1 cellular context compared by ENCODE assay signal in the genomic region with DNA sequence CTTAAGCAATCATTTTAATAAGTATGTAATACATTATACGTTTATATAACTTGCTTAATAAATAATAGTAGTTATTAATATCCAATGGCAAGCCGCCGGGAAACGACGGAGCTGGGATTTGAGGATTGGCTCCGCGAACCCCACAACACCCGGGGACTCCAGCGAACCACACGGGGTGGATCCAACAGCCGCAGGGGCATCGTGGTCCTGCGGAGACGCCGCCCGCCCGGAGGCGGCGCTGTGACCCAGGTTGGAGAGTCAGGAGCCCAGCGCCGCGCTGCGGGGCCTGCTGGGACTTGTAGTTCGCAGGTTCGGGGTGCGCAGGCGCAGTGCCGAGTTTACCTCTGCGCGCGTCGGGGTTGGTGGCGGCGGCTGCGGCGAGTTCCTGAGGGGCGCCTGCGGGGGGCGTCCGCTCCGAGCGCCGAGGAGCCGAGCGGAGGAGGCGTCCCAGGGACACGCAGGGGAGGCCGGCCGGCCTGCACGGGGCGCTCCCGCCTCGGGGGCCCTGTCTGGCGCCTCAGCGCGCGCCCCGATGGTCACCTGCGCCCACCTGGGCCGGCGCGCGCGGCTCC.
TF ChIP-seq lines count a peak whose summit lies in the region.

Gene ZNF554, plus strand, starts transcription at position 329 of the 572 bp plus-strand sequence. Its CDS starts 204 bp downstream, at position 533.

TF ChIP-seq in HepG2, 621 proteins besides CTCF, POLR2A, EP300 and RAD21 (continued from another document and continues in another):
- TF ChIP-seq IRF1 (CRISPR knock-in tag; IDR thresholded peaks at IDR 0.05; ENCODE audit: low read depth) (no peak), SRSF1 (optimal IDR thresholded peaks at IDR 0.05; ENCODE audit: low read depth, low read length) (no peak), ZNF331 (CRISPR knock-in tag; IDR thresholded peaks at IDR 0.05) (peak; percentile 70), MBNL3 (CRISPR knock-in tag; conservative IDR thresholded peaks at IDR 0.05) (no peak), SKI (IDR thresholded peaks at IDR 0.05; ENCODE audit: partially characterized antibody) (peak; percentile 73), HIVEP1 (CRISPR knock-in tag; IDR thresholded peaks at IDR 0.05) (no peak), KDM4B (CRISPR knock-in tag; IDR thresholded peaks at IDR 0.05) (peak; percentile 79; the same call in 1 of the 2 replicates), DNMT3B (CRISPR knock-in tag; conservative IDR thresholded peaks at IDR 0.05) (no peak), FOXK1 (CRISPR knock-in tag; IDR thresholded peaks at IDR 0.05; ENCODE audit: borderline replicate concordance, low read depth) (peak; percentile 77; the same call in 1 of the 2 replicates), ZNF724P (CRISPR knock-in tag; IDR thresholded peaks at IDR 0.05; ENCODE audit: borderline replicate concordance) (no peak), HOXA5 (CRISPR knock-in tag; IDR thresholded peaks at IDR 0.05) (peak; percentile 84; the same call in 1 of the 2 replicates), ZNF354B (CRISPR knock-in tag; IDR thresholded peaks at IDR 0.05) (no peak), ZNF75D (CRISPR knock-in tag; IDR thresholded peaks at IDR 0.05; ENCODE audit: borderline replicate concordance) (no peak), NFIB (CRISPR knock-in tag; IDR thresholded peaks at IDR 0.05; ENCODE audit: borderline replicate concordance) (no peak), ZNF883 (CRISPR knock-in tag; IDR thresholded peaks at IDR 0.05; ENCODE audit: not compliant biosample characterization) (no peak), ARHGAP35 (CRISPR knock-in tag; IDR thresholded peaks at IDR 0.05; ENCODE audit: borderline replicate concordance) (no peak), CHCHD3 (CRISPR knock-in tag; IDR thresholded peaks at IDR 0.05) (no peak), HINFP (CRISPR knock-in tag; IDR thresholded peaks at IDR 0.05; ENCODE audit: low read depth) (peak; percentile 83), ZNF180 (CRISPR knock-in tag; IDR thresholded peaks at IDR 0.05; ENCODE audit: borderline replicate concordance, low read depth) (no peak), ESRRA (CRISPR knock-in tag; IDR thresholded peaks at IDR 0.05; ENCODE audit: low read depth) (no peak), ARNT (IDR thresholded peaks at IDR 0.05) (no peak), YEATS4 (CRISPR knock-in tag; IDR thresholded peaks at IDR 0.05; ENCODE audit: borderline replicate concordance) (peak; percentile 67; the same call in 1 of the 2 replicates), ZNF280D (CRISPR knock-in tag; IDR thresholded peaks at IDR 0.05) (no peak), NONO (IDR thresholded peaks at IDR 0.05) (no peak), NONO (CRISPR knock-in tag; conservative IDR thresholded peaks at IDR 0.05) (peak; percentile 88; the same call in 1 of the 2 replicates), FLYWCH1 (CRISPR knock-in tag; IDR thresholded peaks at IDR 0.05) (no peak), MEIS1 (CRISPR knock-in tag; IDR thresholded peaks at IDR 0.05; ENCODE audit: borderline replicate concordance) (0 out of 2 replicates have a peak, but pooled peaks have one; percentile 77), ZNF33B (CRISPR knock-in tag; IDR thresholded peaks at IDR 0.05) (no peak), RELA (CRISPR knock-in tag; IDR thresholded peaks at IDR 0.05) (peak; percentile 95; the same call in 1 of the 2 replicates), KAT2B (IDR thresholded peaks at IDR 0.05; ENCODE audit: borderline replicate concordance, low read depth, low read length) (no peak), NRL (CRISPR knock-in tag; IDR thresholded peaks at IDR 0.05; ENCODE audit: borderline replicate concordance) (no peak), ZNF205 (CRISPR knock-in tag; IDR thresholded peaks at IDR 0.05) (no peak), ETV5 (CRISPR knock-in tag; IDR thresholded peaks at IDR 0.05; ENCODE audit: borderline replicate concordance) (peak; percentile 67)
- TF ChIP-seq, protein P1, sequence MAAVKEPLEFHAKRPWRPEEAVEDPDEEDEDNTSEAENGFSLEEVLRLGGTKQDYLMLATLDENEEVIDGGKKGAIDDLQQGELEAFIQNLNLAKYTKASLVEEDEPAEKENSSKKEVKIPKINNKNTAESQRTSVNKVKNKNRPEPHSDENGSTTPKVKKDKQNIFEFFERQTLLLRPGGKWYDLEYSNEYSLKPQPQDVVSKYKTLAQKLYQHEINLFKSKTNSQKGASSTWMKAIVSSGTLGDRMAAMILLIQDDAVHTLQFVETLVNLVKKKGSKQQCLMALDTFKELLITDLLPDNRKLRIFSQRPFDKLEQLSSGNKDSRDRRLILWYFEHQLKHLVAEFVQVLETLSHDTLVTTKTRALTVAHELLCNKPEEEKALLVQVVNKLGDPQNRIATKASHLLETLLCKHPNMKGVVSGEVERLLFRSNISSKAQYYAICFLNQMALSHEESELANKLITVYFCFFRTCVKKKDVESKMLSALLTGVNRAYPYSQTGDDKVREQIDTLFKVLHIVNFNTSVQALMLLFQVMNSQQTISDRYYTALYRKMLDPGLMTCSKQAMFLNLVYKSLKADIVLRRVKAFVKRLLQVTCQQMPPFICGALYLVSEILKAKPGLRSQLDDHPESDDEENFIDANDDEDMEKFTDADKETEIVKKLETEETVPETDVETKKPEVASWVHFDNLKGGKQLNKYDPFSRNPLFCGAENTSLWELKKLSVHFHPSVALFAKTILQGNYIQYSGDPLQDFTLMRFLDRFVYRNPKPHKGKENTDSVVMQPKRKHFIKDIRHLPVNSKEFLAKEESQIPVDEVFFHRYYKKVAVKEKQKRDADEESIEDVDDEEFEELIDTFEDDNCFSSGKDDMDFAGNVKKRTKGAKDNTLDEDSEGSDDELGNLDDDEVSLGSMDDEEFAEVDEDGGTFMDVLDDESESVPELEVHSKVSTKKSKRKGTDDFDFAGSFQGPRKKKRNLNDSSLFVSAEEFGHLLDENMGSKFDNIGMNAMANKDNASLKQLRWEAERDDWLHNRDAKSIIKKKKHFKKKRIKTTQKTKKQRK (IDR thresholded peaks at IDR 0.05; ENCODE audit: low read length) = no peak
- TF ChIP-seq, protein P2, sequence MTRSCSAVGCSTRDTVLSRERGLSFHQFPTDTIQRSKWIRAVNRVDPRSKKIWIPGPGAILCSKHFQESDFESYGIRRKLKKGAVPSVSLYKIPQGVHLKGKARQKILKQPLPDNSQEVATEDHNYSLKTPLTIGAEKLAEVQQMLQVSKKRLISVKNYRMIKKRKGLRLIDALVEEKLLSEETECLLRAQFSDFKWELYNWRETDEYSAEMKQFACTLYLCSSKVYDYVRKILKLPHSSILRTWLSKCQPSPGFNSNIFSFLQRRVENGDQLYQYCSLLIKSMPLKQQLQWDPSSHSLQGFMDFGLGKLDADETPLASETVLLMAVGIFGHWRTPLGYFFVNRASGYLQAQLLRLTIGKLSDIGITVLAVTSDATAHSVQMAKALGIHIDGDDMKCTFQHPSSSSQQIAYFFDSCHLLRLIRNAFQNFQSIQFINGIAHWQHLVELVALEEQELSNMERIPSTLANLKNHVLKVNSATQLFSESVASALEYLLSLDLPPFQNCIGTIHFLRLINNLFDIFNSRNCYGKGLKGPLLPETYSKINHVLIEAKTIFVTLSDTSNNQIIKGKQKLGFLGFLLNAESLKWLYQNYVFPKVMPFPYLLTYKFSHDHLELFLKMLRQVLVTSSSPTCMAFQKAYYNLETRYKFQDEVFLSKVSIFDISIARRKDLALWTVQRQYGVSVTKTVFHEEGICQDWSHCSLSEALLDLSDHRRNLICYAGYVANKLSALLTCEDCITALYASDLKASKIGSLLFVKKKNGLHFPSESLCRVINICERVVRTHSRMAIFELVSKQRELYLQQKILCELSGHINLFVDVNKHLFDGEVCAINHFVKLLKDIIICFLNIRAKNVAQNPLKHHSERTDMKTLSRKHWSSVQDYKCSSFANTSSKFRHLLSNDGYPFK (CRISPR knock-in tag; IDR thresholded peaks at IDR 0.05; ENCODE audit: borderline replicate concordance) = peak; percentile 43; the same call in 1 of the 2 replicates
- TF ChIP-seq, protein P3, sequence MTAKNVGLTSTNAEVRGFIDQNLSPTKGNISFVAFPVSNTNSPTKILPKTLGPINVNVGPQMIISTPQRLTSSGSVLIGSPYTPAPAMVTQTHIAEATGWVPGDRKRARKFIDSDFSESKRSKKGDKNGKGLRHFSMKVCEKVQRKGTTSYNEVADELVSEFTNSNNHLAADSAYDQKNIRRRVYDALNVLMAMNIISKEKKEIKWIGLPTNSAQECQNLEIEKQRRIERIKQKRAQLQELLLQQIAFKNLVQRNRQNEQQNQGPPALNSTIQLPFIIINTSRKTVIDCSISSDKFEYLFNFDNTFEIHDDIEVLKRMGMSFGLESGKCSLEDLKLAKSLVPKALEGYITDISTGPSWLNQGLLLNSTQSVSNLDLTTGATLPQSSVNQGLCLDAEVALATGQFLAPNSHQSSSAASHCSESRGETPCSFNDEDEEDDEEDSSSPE (CRISPR knock-in tag; IDR thresholded peaks at IDR 0.05) = peak; percentile 62
